ENCODE assay signal across 10 cellular contexts in genomic region chr12:6968426-6968825, GRCh38. TPM values are rescaled to one million over a fixed set of nuclear protein-coding genes. Genes with fewer than 3 reads are reported as not detected.
A peak's percentile ranks its signal among the peaks of the same experiment; 100 is the strongest.
DNase-seq lines count a peak whose midpoint lies in the region; ATAC-seq and TF ChIP-seq lines count a peak whose summit lies in the region.
"Had no signal": no experiment of that assay in that cellular context is flagged by ENCODE, and none has a peak within 500 bp of the region (broad histone marks: within the 10 kb centered on the region; RNA-seq: fewer than 3 reads in every experiment).

No MANE protein-coding gene starts in this region.

- no peaks in the 10 kb centered on the region for H3K9me3 ChIP-seq in HCT116 (ENCODE audit: control insufficient read depth in 1 of 2, insufficient read depth in 1 of 2, low read depth in 1 of 2, low read length in 2 of 2)
- no peaks in the 10 kb centered on the region for H3K9me3 ChIP-seq in mucosa of stomach (ENCODE audit: control insufficient read depth, low read length)

- no peak for TF ChIP-seq RAD21 in HCT116 (IDR thresholded peaks at IDR 0.05; ENCODE audit: low read depth)

- no TSS peak for BruUV-seq in HCT116 (replicated peaks; lab: Mats Ljungman, UMichigan)

- H3K9me3 Mint-ChIP-seq in activated T-helper 1 cell treated with anti-CD3 and anti-CD28 coated beads, Interleukin-12 subunit alpha, Interleukin-12 subunit beta, Interleukin-2, Interleukin-4 antibody, amounts not matched to agents 30 ng/mL and 10 ng/mL and 1 ng/mL, durations not matched to agents 14 hours and 24 hours and 36 hours: no peaks in the 10 kb centered on the region

- no peaks in the 10 kb centered on the region for H3K27me3 Mint-ChIP-seq in activated T-helper 1 cell treated with anti-CD3 and anti-CD28 coated beads, Interleukin-12 subunit alpha, Interleukin-12 subunit beta, Interleukin-2, Interleukin-4 antibody, amounts not matched to agents 30 ng/mL and 10 ng/mL and 1 ng/mL, durations not matched to agents 14 hours and 24 hours and 36 hours (ENCODE audit: insufficient read depth)

- CTCF ChIA-PET in HCT116 (lab: Charles Lee): interaction anchor here (0.8 kb wide), 1 partner anchor 96 kb away, joined by 3 read pairs; no protein-coding TSS in a partner anchor

- H3K79me2 ChIP-seq in HCT116 (ENCODE audit: insufficient read depth, low read length): peaks cover 97% of the 10 kb centered on the region

- TF ChIP-seq CTCF in AG10803 (conservative IDR thresholded peaks at IDR 0.05; ENCODE audit: low read length) (no peak), HCT116 (IDR thresholded peaks at IDR 0.05 in 2 of 3, conservative IDR thresholded peaks at IDR 0.05 in 1 of 3; ENCODE audit: borderline replicate concordance in 1 of 3, insufficient read depth in 1 of 3, low read depth in 2 of 3, low read length in 2 of 3) (no peak), GM20000 (IDR thresholded peaks at IDR 0.05; ENCODE audit: extremely low read depth, missing control alignments) (no peak)

- RAD21 ChIA-PET in HCT116 (lab: Charles Lee; ENCODE audit: low non-redundant PET in 1 of 2, low total read pairs in 2 of 2, uncharacterized antibody in 2 of 2, unreplicated experiment in 2 of 2): no interaction called here

- H3K4me3 Mint-ChIP-seq in activated T-helper 1 cell treated with anti-CD3 and anti-CD28 coated beads, Interleukin-12 subunit alpha, Interleukin-12 subunit beta, Interleukin-2, Interleukin-4 antibody, amounts not matched to agents 30 ng/mL and 10 ng/mL and 1 ng/mL, durations not matched to agents 14 hours and 24 hours and 36 hours: peak overlapping the region; percentile 100

- H3K9ac ChIP-seq in HCT116 (ENCODE audit: low read length): peak overlapping the region; percentile 93
- H3K9ac ChIP-seq in mucosa of stomach (ENCODE audit: low read length): peak overlapping the region; percentile 75

- intact Hi-C loops in HCT116 (cut with micrococcal nuclease): no loop called here
- intact Hi-C loops in activated T-helper 1 cell treated with anti-CD3 and anti-CD28 coated beads, Interleukin-12 subunit alpha, Interleukin-12 subunit beta, Interleukin-2, Interleukin-4 antibody, amounts not matched to agents 30 ng/mL and 10 ng/mL and 1 ng/mL, durations not matched to agents 14 hours and 24 hours and 36 hours (cut with micrococcal nuclease): no loop called here

- DNase-seq in AG10803 (ENCODE audit: low read depth) (no peak), HCT116 (ENCODE audit: low read depth, low spot score) (no peak), NCI-H774 (lab: John Stamatoyannopoulos, UW) (no peak), GM20000 (ENCODE audit: low spot score) (no peak), COR-L47 (lab: John Stamatoyannopoulos, UW) (no peak), inferior parietal cortex (ENCODE audit: extremely low spot score) (no peak)
- no peak for DNase-seq in activated T-helper 1 cell treated with anti-CD3 and anti-CD28 coated beads, Interleukin-12 subunit alpha, Interleukin-12 subunit beta, Interleukin-2, Interleukin-4 antibody, amounts not matched to agents 30 ng/mL and 10 ng/mL and 1 ng/mL, durations not matched to agents 14 hours and 24 hours and 36 hours (ENCODE audit: low spot score)
- DNase-seq: amygdala, NCI-H2029 had no signal

- TF ChIP-seq POLR2A in HCT116 (IDR thresholded peaks at IDR 0.05; ENCODE audit: borderline replicate concordance, extremely low read depth, insufficient read depth, insufficient read length): no peak

- peak overlapping the region; percentile 92 for H3K27ac Mint-ChIP-seq in activated T-helper 1 cell treated with anti-CD3 and anti-CD28 coated beads, Interleukin-12 subunit alpha, Interleukin-12 subunit beta, Interleukin-2, Interleukin-4 antibody, amounts not matched to agents 30 ng/mL and 10 ng/mL and 1 ng/mL, durations not matched to agents 14 hours and 24 hours and 36 hours

- POLR2A ChIA-PET in HCT116 (lab: Charles Lee): interaction anchor here (2.0 to 2.8 kb wide), 2 partner anchors 22 to 25 kb away, joined by 11 to 13 read pairs; partner anchors contain the start of genes C12orf57 and RNU7-1

- peak overlapping the region; percentile 86 for H3K4me2 ChIP-seq in HCT116 (ENCODE audit: low read length)

- ATAC-seq in HCT116: no peak

- H2AFZ ChIP-seq in HCT116 (ENCODE audit: low read depth, low read length, poor library complexity, severe bottlenecking): no peak overlapping the region

- H3K36me3 ChIP-seq in HCT116 (ENCODE audit: control insufficient read depth in 1 of 2, insufficient read depth in 2 of 2, low read length in 2 of 2) (peaks cover 21 to 47% of the 10 kb centered on the region in 2 experiments; a peak in 2 of 4 replicates), mucosa of stomach (ENCODE audit: control insufficient read depth, insufficient read depth, low read length) (peaks cover 21% of the 10 kb centered on the region)

- no peaks in the 10 kb centered on the region for H3K9me2 ChIP-seq in HCT116 (ENCODE audit: insufficient read depth)

- peaks cover 54% of the 10 kb centered on the region for H3K4me1 Mint-ChIP-seq in activated T-helper 1 cell treated with anti-CD3 and anti-CD28 coated beads, Interleukin-12 subunit alpha, Interleukin-12 subunit beta, Interleukin-2, Interleukin-4 antibody, amounts not matched to agents 30 ng/mL and 10 ng/mL and 1 ng/mL, durations not matched to agents 14 hours and 24 hours and 36 hours (ENCODE audit: low read depth)

- peaks cover 49% of the 10 kb centered on the region for H3K36me3 Mint-ChIP-seq in activated T-helper 1 cell treated with anti-CD3 and anti-CD28 coated beads, Interleukin-12 subunit alpha, Interleukin-12 subunit beta, Interleukin-2, Interleukin-4 antibody, amounts not matched to agents 30 ng/mL and 10 ng/mL and 1 ng/mL, durations not matched to agents 14 hours and 24 hours and 36 hours (ENCODE audit: low read depth)

- H3K27me3 ChIP-seq in HCT116 (ENCODE audit: insufficient read depth, low read length): no peaks in the 10 kb centered on the region
- H3K27me3 ChIP-seq in mucosa of stomach (ENCODE audit: control insufficient read depth, insufficient read depth, low read length): no peaks in the 10 kb centered on the region

- H3K27ac ChIP-seq in HCT116 (ENCODE audit: low read depth, low read length): peak overlapping the region; percentile 77

- peaks cover 31 to 63% of the 10 kb centered on the region in 2 experiments for H3K4me1 ChIP-seq in HCT116 (ENCODE audit: control insufficient read depth in 1 of 2, insufficient read depth in 2 of 2, low read length in 2 of 2)
- peaks cover 48% of the 10 kb centered on the region for H3K4me1 ChIP-seq in mucosa of stomach (ENCODE audit: control insufficient read depth, insufficient read depth, low read length)

- H3K4me3 ChIP-seq in AG10803 (ENCODE audit: low read length) (peak overlapping the region; percentile 4), HCT116 (replicated peaks in 1 of 2; ENCODE audit: low read depth in 1 of 2, low read length in 2 of 2) (peak overlapping the region; percentile 96 to 100), mucosa of stomach (ENCODE audit: low read length) (no peak overlapping the region)

- peaks cover 8% of the 10 kb centered on the region; the same call in 1 of the 2 replicates for H4K20me1 ChIP-seq in HCT116 (ENCODE audit: insufficient read depth)

TF ChIP-seq in HCT116, 20 proteins besides CTCF, POLR2A, EP300 and RAD21:
- no peak for TF ChIP-seq ATF3 (IDR thresholded peaks at IDR 0.05)
- 0 out of 2 replicates have a peak, but pooled peaks have one; percentile 4 for TF ChIP-seq POLR2AphosphoS5 (IDR thresholded peaks at IDR 0.05; ENCODE audit: low read depth, low read length)

RNA-seq across cellular contexts. Expression of gene PHB2, which starts 2.0 kb away (rescaled TPM):
- 466 TPM for total RNA-seq in HCT116 (2021; ENCODE audit: unreplicated experiment)
- 331 and 372 TPM in 2 replicates for polyA plus RNA-seq in HCT116 (2012)
- 456 and 469 TPM in 2 replicates for total RNA-seq in activated T-helper 1 cell treated with anti-CD3 and anti-CD28 coated beads, Interleukin-12 subunit alpha, Interleukin-12 subunit beta, Interleukin-2, Interleukin-4 antibody, amounts not matched to agents 30 ng/mL and 10 ng/mL and 1 ng/mL, durations not matched to agents 14 hours and 24 hours and 36 hours

RNA-seq across cellular contexts. Expression of gene EMG1, which starts 2.3 kb away (rescaled TPM):
- 111 TPM for total RNA-seq in HCT116 (2021; ENCODE audit: unreplicated experiment)
- polyA plus RNA-seq in HCT116 (2012): 80.4 and 92.7 TPM in 2 replicates
- 132 and 134 TPM in 2 replicates for total RNA-seq in activated T-helper 1 cell treated with anti-CD3 and anti-CD28 coated beads, Interleukin-12 subunit alpha, Interleukin-12 subunit beta, Interleukin-2, Interleukin-4 antibody, amounts not matched to agents 30 ng/mL and 10 ng/mL and 1 ng/mL, durations not matched to agents 14 hours and 24 hours and 36 hours

RNA-seq across cellular contexts. Expression of gene PTPN6, which starts 17.3 kb away (rescaled TPM):
- total RNA-seq in HCT116 (2021; ENCODE audit: unreplicated experiment): 47.7 TPM
- polyA plus RNA-seq in HCT116 (2012): 63.9 and 64.2 TPM in 2 replicates
- 332 and 341 TPM in 2 replicates for total RNA-seq in activated T-helper 1 cell treated with anti-CD3 and anti-CD28 coated beads, Interleukin-12 subunit alpha, Interleukin-12 subunit beta, Interleukin-2, Interleukin-4 antibody, amounts not matched to agents 30 ng/mL and 10 ng/mL and 1 ng/mL, durations not matched to agents 14 hours and 24 hours and 36 hours

RNA-seq across cellular contexts. Expression of gene C12orf57, which starts 24.6 kb away (rescaled TPM):
- 202 TPM for total RNA-seq in HCT116 (2021; ENCODE audit: unreplicated experiment)
- 409 and 485 TPM in 2 replicates for polyA plus RNA-seq in HCT116 (2012)
- total RNA-seq in activated T-helper 1 cell treated with anti-CD3 and anti-CD28 coated beads, Interleukin-12 subunit alpha, Interleukin-12 subunit beta, Interleukin-2, Interleukin-4 antibody, amounts not matched to agents 30 ng/mL and 10 ng/mL and 1 ng/mL, durations not matched to agents 14 hours and 24 hours and 36 hours: 190 and 197 TPM in 2 replicates

RNA-seq across cellular contexts. Expression of gene RNU7-1, which starts 24.8 kb away (rescaled TPM):
- not detected for total RNA-seq in HCT116 (2021; ENCODE audit: unreplicated experiment)
- polyA plus RNA-seq in HCT116 (2012): not detected in 2 replicates
- not detected in 2 replicates for total RNA-seq in activated T-helper 1 cell treated with anti-CD3 and anti-CD28 coated beads, Interleukin-12 subunit alpha, Interleukin-12 subunit beta, Interleukin-2, Interleukin-4 antibody, amounts not matched to agents 30 ng/mL and 10 ng/mL and 1 ng/mL, durations not matched to agents 14 hours and 24 hours and 36 hours
